In the genomic region with DNA sequence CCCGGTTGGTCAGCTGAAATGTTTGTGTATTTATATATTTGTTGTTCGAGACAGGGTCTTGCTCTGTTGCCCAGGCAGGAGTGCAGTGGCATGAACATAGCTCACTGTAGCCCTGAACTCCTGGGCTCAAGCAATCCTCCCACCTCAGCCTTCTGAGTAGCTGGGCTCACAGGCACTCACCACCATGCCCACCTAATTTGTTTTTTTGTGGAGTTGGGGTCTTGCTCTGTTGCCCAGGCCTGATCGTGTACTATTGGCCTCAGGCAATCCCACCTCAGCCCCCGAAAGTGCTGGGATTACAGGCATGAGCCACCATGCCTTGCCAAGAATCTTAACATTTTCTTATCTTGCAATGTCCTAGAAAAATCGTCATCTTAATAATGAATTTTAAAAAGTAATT, we compare ENCODE assay signal across 17 cellular contexts. TPM values are rescaled to one million over a fixed set of nuclear protein-coding genes. Genes with fewer than 3 reads are reported as not detected.
DNase-seq lines count a peak whose midpoint lies in the region; ATAC-seq, FAIRE-seq and TF ChIP-seq lines count a peak whose summit lies in the region.
"Had no signal": no experiment of that assay in that cellular context is flagged by ENCODE, and none has a peak within 500 bp of the region (broad histone marks: within the 10 kb centered on the region; RNA-seq: fewer than 3 reads in every experiment).

No MANE protein-coding gene starts in this region.

- no peak for ATAC-seq in stimulated activated effector memory CD8-positive, alpha-beta T cell treated with anti-CD3 and anti-CD28 coated beads, Interleukin-12 subunit alpha, Interleukin-12 subunit beta, amount 100 ng/mL, for 72 hours
- ATAC-seq in GM21825 (IDR thresholded peaks at IDR 0.05; ENCODE audit: unreplicated experiment): no peak
- ATAC-seq: body of pancreas, right cardiac atrium had no signal

- no peak overlapping the region for H3K27ac ChIP-seq in astrocyte (ENCODE audit: low read depth, low read length)
- H3K27ac ChIP-seq: body of pancreas, dorsolateral prefrontal cortex had no signal

- H3K4me3 ChIP-seq in Loucy (ENCODE audit: low read length, poor library complexity, severe bottlenecking) (peak overlapping the region; percentile 99), astrocyte (ENCODE audit: insufficient read depth, low read depth, low read length) (no peak overlapping the region)
- H3K4me3 ChIP-seq: body of pancreas, dorsolateral prefrontal cortex had no signal

- peaks cover 9% of the 10 kb centered on the region for H3K27me3 ChIP-seq in Loucy (ENCODE audit: insufficient read depth, low read length, poor library complexity, severe bottlenecking)
- no peaks in the 10 kb centered on the region for H3K27me3 ChIP-seq in astrocyte (ENCODE audit: insufficient read depth, low read length)
- H3K27me3 ChIP-seq: body of pancreas, dorsolateral prefrontal cortex had no signal

- CTCF ChIA-PET in activated naive CD4-positive, alpha-beta T cell treated with anti-CD3 and anti-CD28 coated beads for 36 hours (lab: Charles Lee): interaction anchor here (0.7 kb wide), 1 partner anchor 56 kb away, joined by 3 read pairs; no protein-coding TSS in a partner anchor
- CTCF ChIA-PET in activated naive CD4-positive, alpha-beta T cell treated with anti-CD3 and anti-CD28 coated beads, Interleukin-2, amount 10 ng/mL, durations not matched to agents 7 days and 5 days (lab: Charles Lee): no interaction called here

- H3K4me1 Mint-ChIP-seq in activated naive CD4-positive, alpha-beta T cell treated with anti-CD3 and anti-CD28 coated beads for 36 hours (ENCODE audit: low read depth): peaks cover 64% of the 10 kb centered on the region
- H3K4me1 Mint-ChIP-seq in activated naive CD4-positive, alpha-beta T cell treated with anti-CD3 and anti-CD28 coated beads, Interleukin-2, amount 10 ng/mL, durations not matched to agents 7 days and 5 days: peaks cover 71% of the 10 kb centered on the region
- H3K4me1 Mint-ChIP-seq in astrocyte (ENCODE audit: low read depth, unreplicated experiment): peaks cover 16% of the 10 kb centered on the region
- H3K4me1 Mint-ChIP-seq in stimulated activated effector memory CD8-positive, alpha-beta T cell treated with anti-CD3 and anti-CD28 coated beads, Interleukin-12 subunit alpha, Interleukin-12 subunit beta, amount 100 ng/mL, for 72 hours: peaks cover 75% of the 10 kb centered on the region

- no peak for DNase-seq in activated naive CD4-positive, alpha-beta T cell treated with anti-CD3 and anti-CD28 coated beads for 36 hours
- DNase-seq in activated naive CD4-positive, alpha-beta T cell treated with anti-CD3 and anti-CD28 coated beads, Interleukin-2, amount 10 ng/mL, durations not matched to agents 7 days and 5 days: no peak
- no peak for DNase-seq in astrocyte (ENCODE audit: low read depth)
- no peak for DNase-seq in stimulated activated effector memory CD8-positive, alpha-beta T cell treated with anti-CD3 and anti-CD28 coated beads, Interleukin-12 subunit alpha, Interleukin-12 subunit beta, amount 100 ng/mL, for 72 hours (ENCODE audit: low spot score in 2 of 2)
- DNase-seq in NK-92 treated with Interleukin-12 subunit alpha and Interleukin-12 subunit beta, amount 100 ng/mL, for 24 hours (lab: John Stamatoyannopoulos, UW): no peak
- no peak for DNase-seq in NCI-H146 treated with DMSO at 0.1 percent for 48 hours (lab: John Stamatoyannopoulos, UW; ENCODE audit: unreplicated experiment)
- DNase-seq: activated CD4-positive, CD25-positive, alpha-beta regulatory T cell treated with anti-CD3 and anti-CD28 coated beads, Interleukin-2, amount 50 U/mL, for 72 hours; activated gamma-delta T cell; body of pancreas; dorsolateral prefrontal cortex; Kasumi-1; NCI-H1417 treated with DMSO at 0.1 percent for 48 hours; nucleus accumbens; right cardiac atrium had no signal

- H3K9me3 Mint-ChIP-seq in activated naive CD4-positive, alpha-beta T cell treated with anti-CD3 and anti-CD28 coated beads for 36 hours: no peaks in the 10 kb centered on the region
- H3K9me3 Mint-ChIP-seq in activated naive CD4-positive, alpha-beta T cell treated with anti-CD3 and anti-CD28 coated beads, Interleukin-2, amount 10 ng/mL, durations not matched to agents 7 days and 5 days: no peaks in the 10 kb centered on the region
- H3K9me3 Mint-ChIP-seq in astrocyte (ENCODE audit: unreplicated experiment): no peaks in the 10 kb centered on the region
- no peaks in the 10 kb centered on the region for H3K9me3 Mint-ChIP-seq in stimulated activated effector memory CD8-positive, alpha-beta T cell treated with anti-CD3 and anti-CD28 coated beads, Interleukin-12 subunit alpha, Interleukin-12 subunit beta, amount 100 ng/mL, for 72 hours

- TF ChIP-seq CTCF in Loucy (conservative IDR thresholded peaks at IDR 0.05; ENCODE audit: low read length) (no peak), astrocyte (IDR thresholded peaks at IDR 0.05; ENCODE audit: insufficient read depth, low read depth, low read length) (no peak)

- no peaks in the 10 kb centered on the region for H3K27me3 Mint-ChIP-seq in activated naive CD4-positive, alpha-beta T cell treated with anti-CD3 and anti-CD28 coated beads for 36 hours (ENCODE audit: low read depth)
- no peaks in the 10 kb centered on the region for H3K27me3 Mint-ChIP-seq in activated naive CD4-positive, alpha-beta T cell treated with anti-CD3 and anti-CD28 coated beads, Interleukin-2, amount 10 ng/mL, durations not matched to agents 7 days and 5 days
- H3K27me3 Mint-ChIP-seq in astrocyte (ENCODE audit: low read depth, unreplicated experiment): no peaks in the 10 kb centered on the region

- peaks cover 53% of the 10 kb centered on the region for H3K36me3 ChIP-seq in Loucy (ENCODE audit: insufficient read depth, low read length)
- peaks cover 44% of the 10 kb centered on the region for H3K36me3 ChIP-seq in astrocyte (ENCODE audit: insufficient read depth, low read length)

- peaks cover 28% of the 10 kb centered on the region for H3K4me1 ChIP-seq in Loucy (ENCODE audit: insufficient read depth, low read length, poor library complexity, severe bottlenecking)
- H3K4me1 ChIP-seq in astrocyte (ENCODE audit: insufficient read depth, low read length): peaks cover 19% of the 10 kb centered on the region

- H3K79me2 ChIP-seq in Loucy (ENCODE audit: insufficient read depth, low read length) (peaks cover 63% of the 10 kb centered on the region), astrocyte (ENCODE audit: insufficient read depth, low read length) (peaks cover 37% of the 10 kb centered on the region)

- no peak for FAIRE-seq in astrocyte (lab: Jason Lieb, UNC)
- FAIRE-seq: keratinocyte had no signal

- peaks cover 12% of the 10 kb centered on the region; the same call in 1 of the 2 replicates for H3F3A ChIP-seq in Loucy (ENCODE audit: low read depth)

- H3K4me3 Mint-ChIP-seq in activated naive CD4-positive, alpha-beta T cell treated with anti-CD3 and anti-CD28 coated beads for 36 hours: no peak overlapping the region
- H3K4me3 Mint-ChIP-seq in activated naive CD4-positive, alpha-beta T cell treated with anti-CD3 and anti-CD28 coated beads, Interleukin-2, amount 10 ng/mL, durations not matched to agents 7 days and 5 days: no peak overlapping the region
- peak overlapping the region; percentile 96 for H3K4me3 Mint-ChIP-seq in astrocyte (ENCODE audit: unreplicated experiment)
- peak overlapping the region; percentile 89 for H3K4me3 Mint-ChIP-seq in stimulated activated effector memory CD8-positive, alpha-beta T cell treated with anti-CD3 and anti-CD28 coated beads, Interleukin-12 subunit alpha, Interleukin-12 subunit beta, amount 100 ng/mL, for 72 hours

- no peaks in the 10 kb centered on the region for H3K9me2 ChIP-seq in Loucy (replicated peaks; ENCODE audit: low read depth, low read length)

- H2AFZ ChIP-seq in Loucy (ENCODE audit: low read length) (no peak overlapping the region), astrocyte (ENCODE audit: low read depth, low read length) (no peak overlapping the region)

- H3K9me3 ChIP-seq in Loucy (ENCODE audit: insufficient read depth, low read depth, low read length) (no peaks in the 10 kb centered on the region), astrocyte (ENCODE audit: insufficient read depth, low read depth, low read length) (no peaks in the 10 kb centered on the region)
- H3K9me3 ChIP-seq: body of pancreas had no signal

- H3K36me3 Mint-ChIP-seq in activated naive CD4-positive, alpha-beta T cell treated with anti-CD3 and anti-CD28 coated beads for 36 hours (ENCODE audit: low read depth): peaks cover 44% of the 10 kb centered on the region
- peaks cover 52% of the 10 kb centered on the region for H3K36me3 Mint-ChIP-seq in activated naive CD4-positive, alpha-beta T cell treated with anti-CD3 and anti-CD28 coated beads, Interleukin-2, amount 10 ng/mL, durations not matched to agents 7 days and 5 days
- peaks cover 27% of the 10 kb centered on the region for H3K36me3 Mint-ChIP-seq in astrocyte (ENCODE audit: low read depth, unreplicated experiment)
- H3K36me3 Mint-ChIP-seq in stimulated activated effector memory CD8-positive, alpha-beta T cell treated with anti-CD3 and anti-CD28 coated beads, Interleukin-12 subunit alpha, Interleukin-12 subunit beta, amount 100 ng/mL, for 72 hours: peaks cover 94% of the 10 kb centered on the region

- H3K27ac Mint-ChIP-seq in activated naive CD4-positive, alpha-beta T cell treated with anti-CD3 and anti-CD28 coated beads for 36 hours: peak overlapping the region; percentile 36
- H3K27ac Mint-ChIP-seq in activated naive CD4-positive, alpha-beta T cell treated with anti-CD3 and anti-CD28 coated beads, Interleukin-2, amount 10 ng/mL, durations not matched to agents 7 days and 5 days: no peak overlapping the region
- no peak overlapping the region for H3K27ac Mint-ChIP-seq in astrocyte (ENCODE audit: unreplicated experiment)
- peak overlapping the region; percentile 98 for H3K27ac Mint-ChIP-seq in stimulated activated effector memory CD8-positive, alpha-beta T cell treated with anti-CD3 and anti-CD28 coated beads, Interleukin-12 subunit alpha, Interleukin-12 subunit beta, amount 100 ng/mL, for 72 hours

- peak overlapping the region; percentile 96 for H3K4me2 ChIP-seq in Loucy (ENCODE audit: low read depth, low read length, poor library complexity, severe bottlenecking)
- H3K4me2 ChIP-seq in astrocyte (ENCODE audit: low read length): peak overlapping the region; percentile 96

- H3K9ac ChIP-seq in Loucy (ENCODE audit: low read depth, low read length, poor library complexity, severe bottlenecking) (peak overlapping the region; percentile 97), astrocyte (ENCODE audit: low read length) (no peak overlapping the region)

- intact Hi-C loops in activated naive CD4-positive, alpha-beta T cell treated with anti-CD3 and anti-CD28 coated beads for 36 hours (cut with micrococcal nuclease): no loop called here

- peaks cover 58% of the 10 kb centered on the region for H4K20me1 ChIP-seq in Loucy (ENCODE audit: insufficient read depth, low read length, poor library complexity, severe bottlenecking)
- peaks cover 71% of the 10 kb centered on the region for H4K20me1 ChIP-seq in astrocyte (ENCODE audit: insufficient read depth, low read length)

RNA-seq across cellular contexts. Expression of gene RAN, which starts 3.3 kb away (rescaled TPM):
- 1,000 to 10,000 TPM; 2,370 to 2,418 TPM for total RNA-seq in activated naive CD4-positive, alpha-beta T cell treated with anti-CD3 and anti-CD28 coated beads for 36 hours
- total RNA-seq in astrocyte: 795 and 872 TPM in 2 replicates

RNA-seq across cellular contexts. Expression of gene STX2, which starts 36.1 kb away (rescaled TPM):
- total RNA-seq in activated naive CD4-positive, alpha-beta T cell treated with anti-CD3 and anti-CD28 coated beads for 36 hours: 10 to 100 TPM; 10.8 to 13.6 TPM
- total RNA-seq in astrocyte: 30.5 and 33.0 TPM in 2 replicates

Comparison
In these comparisons a context has a peak if more than half of its experiments do, and no peak if none do; other contexts are left out.
1. H3K27ac Mint-ChIP-seq: peak in activated naive CD4-positive, alpha-beta T cell treated with anti-CD3 and anti-CD28 coated beads for 36 hours (single experiment) and stimulated activated effector memory CD8-positive, alpha-beta T cell treated with anti-CD3 and anti-CD28 coated beads, Interleukin-12 subunit alpha, Interleukin-12 subunit beta, amount 100 ng/mL, for 72 hours (single experiment); none in activated naive CD4-positive, alpha-beta T cell treated with anti-CD3 and anti-CD28 coated beads, Interleukin-2, amount 10 ng/mL, durations not matched to agents 7 days and 5 days (single experiment) and astrocyte (single experiment).
2. H3K4me3 Mint-ChIP-seq: peak in astrocyte (single experiment) and stimulated activated effector memory CD8-positive, alpha-beta T cell treated with anti-CD3 and anti-CD28 coated beads, Interleukin-12 subunit alpha, Interleukin-12 subunit beta, amount 100 ng/mL, for 72 hours (single experiment); none in activated naive CD4-positive, alpha-beta T cell treated with anti-CD3 and anti-CD28 coated beads for 36 hours (single experiment) and activated naive CD4-positive, alpha-beta T cell treated with anti-CD3 and anti-CD28 coated beads, Interleukin-2, amount 10 ng/mL, durations not matched to agents 7 days and 5 days (single experiment).